21 cellular contexts compared by ENCODE assay signal in genomic region chr16:86590501-86591144, GRCh38. TPM values are rescaled to one million over a fixed set of nuclear protein-coding genes. Genes with fewer than 3 reads are reported as not detected.
DNase-seq lines count a peak whose midpoint lies in the region; ATAC-seq, FAIRE-seq and TF ChIP-seq lines count a peak whose summit lies in the region.
"Had no signal": no experiment of that assay in that cellular context is flagged by ENCODE, and none has a peak within 500 bp of the region (broad histone marks: within the 10 kb centered on the region; RNA-seq: fewer than 3 reads in every experiment).

No MANE protein-coding gene starts in this region.

- H4K20me1 ChIP-seq in HepG2 (ENCODE audit: insufficient read depth, low read length) (no peaks in the 10 kb centered on the region), Karpas-422 (ENCODE audit: insufficient read depth, low read depth, low read length) (no peaks in the 10 kb centered on the region)

- TF ChIP-seq POLR2A in HepG2 (IDR thresholded peaks at IDR 0.05; ENCODE audit: insufficient read depth in 1 of 2, low read depth in 2 of 2, low read length in 2 of 2), result no peak
- no peak for TF ChIP-seq POLR2A in right lobe of liver (IDR thresholded peaks at IDR 0.05)

- H3K36me3 ChIP-seq in HepG2 (replicated peaks in 1 of 2; ENCODE audit: control insufficient read depth in 1 of 2, insufficient read depth in 2 of 2, low read length in 2 of 2), result no peaks in the 10 kb centered on the region
- no peaks in the 10 kb centered on the region for H3K36me3 ChIP-seq in right lobe of liver
- H3K36me3 ChIP-seq in Karpas-422 (ENCODE audit: insufficient read depth, low read length), result no peaks in the 10 kb centered on the region
- H3K36me3 ChIP-seq: gastrocnemius medialis, transverse colon had no signal

- no peak for TF ChIP-seq RAD21 in HepG2 (CRISPR knock-in tag; IDR thresholded peaks at IDR 0.05)

- H2AFZ ChIP-seq in HepG2 (ENCODE audit: low read length) (no peak overlapping the region), Karpas-422 (ENCODE audit: low read length) (no peak overlapping the region)

- DNase-seq in HepG2 (ENCODE audit: low spot score) (peak; percentile 32), right lobe of liver (no peak), amniotic stem cell (lab: John Stamatoyannopoulos, UW) (peak; percentile 62), fibroblast of villous mesenchyme (ENCODE audit: low read depth) (peak; percentile 46), HuH-7 (ENCODE audit: low spot score) (no peak), Karpas-422 (no peak)
- DNase-seq in stimulated activated effector memory CD8-positive, alpha-beta T cell treated with anti-CD3 and anti-CD28 coated beads, Interleukin-12 subunit alpha, Interleukin-12 subunit beta, amount 100 ng/mL, for 72 hours (ENCODE audit: low spot score in 2 of 2), result no peak
- no peak for DNase-seq in stimulated activated CD4-positive, alpha-beta T cell treated with anti-CD3 and anti-CD28 coated beads, Interleukin-4, amount 100 ng/mL, for 4 hours
- DNase-seq: activated naive CD4-positive, alpha-beta T cell treated with anti-CD3 and anti-CD28 coated beads, Interleukin-2, amount 50 U/mL, for 16 hours; cortex of kidney; DND-41; gastrocnemius medialis; kidney; NCI-H1105; NCI-H524; T1000; transverse colon had no signal

- H3K27ac Mint-ChIP-seq in stimulated activated effector memory CD8-positive, alpha-beta T cell treated with anti-CD3 and anti-CD28 coated beads, Interleukin-12 subunit alpha, Interleukin-12 subunit beta, amount 100 ng/mL, for 72 hours, result no peak overlapping the region

- intact Hi-C loops in HepG2 (cut with micrococcal nuclease; ENCODE audit: unreplicated experiment), result no loop called here
- intact Hi-C loops in right lobe of liver (cut with DNase I), result no loop called here

- H3K27ac ChIP-seq in HepG2 (ENCODE audit: extremely low read length, insufficient read depth, low read length) (no peak overlapping the region), right lobe of liver (no peak overlapping the region), Karpas-422 (ENCODE audit: low read length) (no peak overlapping the region)
- H3K27ac ChIP-seq: gastrocnemius medialis, transverse colon had no signal

- H3K36me3 Mint-ChIP-seq in stimulated activated effector memory CD8-positive, alpha-beta T cell treated with anti-CD3 and anti-CD28 coated beads, Interleukin-12 subunit alpha, Interleukin-12 subunit beta, amount 100 ng/mL, for 72 hours, result no peaks in the 10 kb centered on the region

- H3K27me3 ChIP-seq in HepG2 (ENCODE audit: control insufficient read depth in 1 of 2, insufficient read depth in 2 of 2, low read length in 2 of 2) (peaks cover 6 to 37% of the 10 kb centered on the region in 2 experiments), right lobe of liver (no peaks in the 10 kb centered on the region), Karpas-422 (ENCODE audit: low read length) (no peaks in the 10 kb centered on the region)

- H3K9me3 ChIP-seq in HepG2 (ENCODE audit: low read length) (no peaks in the 10 kb centered on the region), right lobe of liver (no peaks in the 10 kb centered on the region), Karpas-422 (ENCODE audit: low read length) (no peaks in the 10 kb centered on the region)
- H3K9me3 ChIP-seq: gastrocnemius medialis, transverse colon had no signal

- TF ChIP-seq EP300 in HepG2 (IDR thresholded peaks at IDR 0.05; ENCODE audit: low read depth in 2 of 2, low read length in 2 of 2) (no peak), HepG2 (CRISPR knock-in tag; IDR thresholded peaks at IDR 0.05; ENCODE audit: borderline replicate concordance) (no peak)

- no peak overlapping the region for H3K4me2 ChIP-seq in HepG2 (ENCODE audit: low read depth, low read length)
- no peak overlapping the region for H3K4me2 ChIP-seq in Karpas-422 (ENCODE audit: low read depth, low read length, poor library complexity, severe bottlenecking)

- H3K9me3 Mint-ChIP-seq in stimulated activated effector memory CD8-positive, alpha-beta T cell treated with anti-CD3 and anti-CD28 coated beads, Interleukin-12 subunit alpha, Interleukin-12 subunit beta, amount 100 ng/mL, for 72 hours, result no peaks in the 10 kb centered on the region

- no peaks in the 10 kb centered on the region for H3K4me1 Mint-ChIP-seq in stimulated activated effector memory CD8-positive, alpha-beta T cell treated with anti-CD3 and anti-CD28 coated beads, Interleukin-12 subunit alpha, Interleukin-12 subunit beta, amount 100 ng/mL, for 72 hours

- BruUV-seq in HepG2 (replicated peaks; lab: Mats Ljungman, UMichigan), result no TSS peak

- H3K4me3 ChIP-seq in HepG2 (replicated peaks in 1 of 3; ENCODE audit: insufficient read depth in 1 of 3, low read depth in 2 of 3, low read length in 3 of 3) (no peak overlapping the region), right lobe of liver (no peak overlapping the region), fibroblast of villous mesenchyme (ENCODE audit: low read depth, low read length) (no peak overlapping the region), Karpas-422 (ENCODE audit: low read length) (no peak overlapping the region)
- H3K4me3 ChIP-seq: gastrocnemius medialis, transverse colon had no signal

- H3K79me2 ChIP-seq in HepG2 (ENCODE audit: insufficient read depth, low read length) (no peaks in the 10 kb centered on the region), Karpas-422 (ENCODE audit: low read length) (no peaks in the 10 kb centered on the region)

- POLR2A ChIA-PET in HepG2 (lab: Yijun Ruan, JAX), result no interaction called here

- H3K4me1 ChIP-seq in HepG2 (ENCODE audit: insufficient read depth, low read length) (no peaks in the 10 kb centered on the region), right lobe of liver (no peaks in the 10 kb centered on the region), Karpas-422 (ENCODE audit: low read length) (no peaks in the 10 kb centered on the region)
- H3K4me1 ChIP-seq: transverse colon had no signal

- 2% methylated on average over 4 of the region's 4 CpGs for WGBS in HepG2 (ENCODE audit: low lambda C conversion rate)
- 52% methylated on average over 3 of the region's 4 CpGs for WGBS in right lobe of liver (ENCODE audit: insufficient coverage, low coverage, low lambda C conversion rate, missing lambda C conversion rate)

- CTCF ChIA-PET in HepG2 (lab: Yijun Ruan, JAX; ENCODE audit: low intra/inter-chr PET ratio, low total read pairs), result no interaction called here

- H3K4me3 Mint-ChIP-seq in stimulated activated effector memory CD8-positive, alpha-beta T cell treated with anti-CD3 and anti-CD28 coated beads, Interleukin-12 subunit alpha, Interleukin-12 subunit beta, amount 100 ng/mL, for 72 hours, result no peak overlapping the region
- H3K4me3 Mint-ChIP-seq: nephron had no signal

- H3K9ac ChIP-seq in HepG2 (ENCODE audit: insufficient read depth, low read depth, low read length), result no peak overlapping the region
- H3K9ac ChIP-seq in Karpas-422 (ENCODE audit: low read length), result no peak overlapping the region

- ATAC-seq in HepG2 (no peak; the same call in 2 of the 3 replicates), right lobe of liver (no peak)
- ATAC-seq in stimulated activated effector memory CD8-positive, alpha-beta T cell treated with anti-CD3 and anti-CD28 coated beads, Interleukin-12 subunit alpha, Interleukin-12 subunit beta, amount 100 ng/mL, for 72 hours, result no peak
- ATAC-seq: gastrocnemius medialis, HCT116 had no signal

- in situ Hi-C loops in HepG2 (cut with HindIII; ENCODE audit: extremely low pct_ligation_motif_present, low pct_unique_long_range_greater_than_20kb), result no loop called here

- no peaks in the 10 kb centered on the region for H3K9me2 ChIP-seq in Karpas-422 (replicated peaks; ENCODE audit: insufficient read depth, low read length)

- TF ChIP-seq CTCF in HepG2 (CRISPR knock-in tag; IDR thresholded peaks at IDR 0.05), result no peak
- TF ChIP-seq CTCF in right lobe of liver (IDR thresholded peaks at IDR 0.05), result no peak
- TF ChIP-seq CTCF in fibroblast of villous mesenchyme (IDR thresholded peaks at IDR 0.05; ENCODE audit: insufficient read depth, low read depth, low read length), result no peak

- FAIRE-seq in HepG2 (lab: Jason Lieb, UNC), result no peak
- FAIRE-seq: A204.1, kidney had no signal

RNA-seq across cellular contexts. Expression of gene FOXL1, which starts 12.3 kb away (rescaled TPM):
- total RNA-seq in HepG2 (2016; rRNA removed; fragmentation: Illumina TruSeq; extraction: Trizol) (not detected in 2 replicates), right lobe of liver (under 1 TPM in 4 of 6 experiments, not detected in 2; 0.15 to 0.74 (median 0.46) TPM), fibroblast of villous mesenchyme (0.86 and 3.5 TPM in 2 replicates)
- not detected in 2 replicates for total RNA-seq in HepG2 (2016; cell fraction: cytosol; rRNA removed; fragmentation: Illumina TruSeq; extraction: Trizol; ENCODE audit: low read depth)
- not detected in 2 replicates for total RNA-seq in HepG2 (2016; cell fraction: insoluble cytoplasmic fraction; rRNA removed; fragmentation: Illumina TruSeq; extraction: Trizol)
- not detected in 2 replicates for total RNA-seq in HepG2 (2016; cell fraction: membrane; rRNA removed; fragmentation: Illumina TruSeq; extraction: Trizol)
- not detected in 2 replicates for total RNA-seq in HepG2 (2016; cell fraction: nucleus; rRNA removed; fragmentation: Illumina TruSeq; extraction: Trizol)
- polyA plus RNA-seq in HepG2 (2011; rRNA removed), result not detected in 2 replicates
- polyA plus RNA-seq in HepG2 (2011; cell fraction: cytosol; rRNA removed), result 0.01 TPM in 1 of 2 replicates, not detected in the other
- not detected in 2 replicates for polyA plus RNA-seq in HepG2 (2011; cell fraction: nucleus; rRNA removed)
- not detected in 2 replicates for polyA plus RNA-seq in HepG2 (2012)
- polyA plus RNA-seq in HepG2 (2016; cell fraction: cytosol; fragmentation: Illumina TruSeq; extraction: Trizol; ENCODE audit: low read depth), result not detected in 2 replicates
- polyA plus RNA-seq in HepG2 (2016; cell fraction: insoluble cytoplasmic fraction; fragmentation: Illumina TruSeq; extraction: Trizol; ENCODE audit: low read depth), result not detected in 2 replicates
- not detected in 2 replicates for polyA plus RNA-seq in HepG2 (2016; cell fraction: membrane; fragmentation: Illumina TruSeq; extraction: Trizol; ENCODE audit: low read depth)
- not detected in 2 replicates for polyA plus RNA-seq in HepG2 (2016; cell fraction: nucleus; fragmentation: Illumina TruSeq; extraction: Trizol; ENCODE audit: insufficient read depth, low read depth)
- 1.1 TPM in 1 of 2 replicates, not detected in the other for polyA minus RNA-seq in HepG2 (2011; rRNA and poly(A)+ RNA removed; ENCODE audit: low replicate concordance)
- not detected in 2 replicates for polyA minus RNA-seq in HepG2 (2011; cell fraction: cytosol; rRNA and poly(A)+ RNA removed)
- polyA minus RNA-seq in HepG2 (2011; cell fraction: nucleus; rRNA and poly(A)+ RNA removed), result not detected in 2 replicates
- not detected in 2 replicates for total RNA-seq in Karpas-422 (2014; rRNA removed; shearing (Covaris generic); ENCODE audit: low replicate concordance)

RNA-seq across cellular contexts. Expression of gene FOXC2, which starts 24.0 kb away (rescaled TPM):
- total RNA-seq in HepG2 (2016; rRNA removed; fragmentation: Illumina TruSeq; extraction: Trizol), result not detected in 2 replicates
- not detected in 2 replicates for total RNA-seq in HepG2 (2016; cell fraction: cytosol; rRNA removed; fragmentation: Illumina TruSeq; extraction: Trizol; ENCODE audit: low read depth)
- total RNA-seq in HepG2 (2016; cell fraction: insoluble cytoplasmic fraction; rRNA removed; fragmentation: Illumina TruSeq; extraction: Trizol), result not detected in 2 replicates
- total RNA-seq in HepG2 (2016; cell fraction: membrane; rRNA removed; fragmentation: Illumina TruSeq; extraction: Trizol), result not detected in 2 replicates
- not detected in 2 replicates for total RNA-seq in HepG2 (2016; cell fraction: nucleus; rRNA removed; fragmentation: Illumina TruSeq; extraction: Trizol)
- 0.05 TPM in 1 of 2 replicates, not detected in the other for polyA plus RNA-seq in HepG2 (2011; rRNA removed)
- polyA plus RNA-seq in HepG2 (2011; cell fraction: cytosol; rRNA removed), result not detected in 2 replicates
- 0.26 and 0.31 TPM in 2 replicates for polyA plus RNA-seq in HepG2 (2011; cell fraction: nucleus; rRNA removed)
- 0.08 TPM in 1 of 2 replicates, not detected in the other for polyA plus RNA-seq in HepG2 (2012)
- polyA plus RNA-seq in HepG2 (2016; cell fraction: cytosol; fragmentation: Illumina TruSeq; extraction: Trizol; ENCODE audit: low read depth), result not detected in 2 replicates
- not detected in 2 replicates for polyA plus RNA-seq in HepG2 (2016; cell fraction: insoluble cytoplasmic fraction; fragmentation: Illumina TruSeq; extraction: Trizol; ENCODE audit: low read depth)
- not detected in 2 replicates for polyA plus RNA-seq in HepG2 (2016; cell fraction: membrane; fragmentation: Illumina TruSeq; extraction: Trizol; ENCODE audit: low read depth)
- polyA plus RNA-seq in HepG2 (2016; cell fraction: nucleus; fragmentation: Illumina TruSeq; extraction: Trizol; ENCODE audit: insufficient read depth, low read depth), result not detected in 2 replicates
- 0.82 TPM in 1 of 2 replicates, not detected in the other for polyA minus RNA-seq in HepG2 (2011; rRNA and poly(A)+ RNA removed; ENCODE audit: low replicate concordance)
- not detected in 2 replicates for polyA minus RNA-seq in HepG2 (2011; cell fraction: cytosol; rRNA and poly(A)+ RNA removed)
- 0.13 TPM in 1 of 2 replicates, not detected in the other for polyA minus RNA-seq in HepG2 (2011; cell fraction: nucleus; rRNA and poly(A)+ RNA removed)
- total RNA-seq in right lobe of liver, result under 1 TPM in 1 of 6 experiments, not detected in 5; 0.20 TPM
- total RNA-seq in fibroblast of villous mesenchyme, result 0.64 TPM in 1 of 2 replicates, not detected in the other
- total RNA-seq in Karpas-422 (2014; rRNA removed; shearing (Covaris generic); ENCODE audit: low replicate concordance), result 0.07 TPM in 1 of 2 replicates, not detected in the other
- total RNA-seq: HT-29 had no signal

RNA-seq across cellular contexts. Expression of gene MTHFSD, which starts 35.6 kb away (rescaled TPM):
- total RNA-seq in HepG2 (2016; rRNA removed; fragmentation: Illumina TruSeq; extraction: Trizol) (8.9 and 16.3 TPM in 2 replicates), right lobe of liver (10 to 100 TPM in 2 of 6 experiments, 1 to 10 TPM in 4; 5.9 to 11.6 (median 9.0) TPM), fibroblast of villous mesenchyme (11.6 and 14.7 TPM in 2 replicates)
- total RNA-seq in HepG2 (2016; cell fraction: cytosol; rRNA removed; fragmentation: Illumina TruSeq; extraction: Trizol; ENCODE audit: low read depth), result 3.0 and 3.2 TPM in 2 replicates
- 9.5 and 14.5 TPM in 2 replicates for total RNA-seq in HepG2 (2016; cell fraction: insoluble cytoplasmic fraction; rRNA removed; fragmentation: Illumina TruSeq; extraction: Trizol)
- 6.0 and 6.1 TPM in 2 replicates for total RNA-seq in HepG2 (2016; cell fraction: membrane; rRNA removed; fragmentation: Illumina TruSeq; extraction: Trizol)
- 21.7 and 25.7 TPM in 2 replicates for total RNA-seq in HepG2 (2016; cell fraction: nucleus; rRNA removed; fragmentation: Illumina TruSeq; extraction: Trizol)
- polyA plus RNA-seq in HepG2 (2011; rRNA removed), result 14.2 and 15.8 TPM in 2 replicates
- 5.8 and 6.4 TPM in 2 replicates for polyA plus RNA-seq in HepG2 (2011; cell fraction: cytosol; rRNA removed)
- 85.9 and 86.6 TPM in 2 replicates for polyA plus RNA-seq in HepG2 (2011; cell fraction: nucleus; rRNA removed)
- 8.3 and 11.3 TPM in 2 replicates for polyA plus RNA-seq in HepG2 (2012)
- 1.9 and 2.3 TPM in 2 replicates for polyA plus RNA-seq in HepG2 (2016; cell fraction: cytosol; fragmentation: Illumina TruSeq; extraction: Trizol; ENCODE audit: low read depth)
- polyA plus RNA-seq in HepG2 (2016; cell fraction: insoluble cytoplasmic fraction; fragmentation: Illumina TruSeq; extraction: Trizol; ENCODE audit: low read depth), result 9.8 and 13.1 TPM in 2 replicates
- 4.8 and 5.1 TPM in 2 replicates for polyA plus RNA-seq in HepG2 (2016; cell fraction: membrane; fragmentation: Illumina TruSeq; extraction: Trizol; ENCODE audit: low read depth)
- 28.2 and 29.9 TPM in 2 replicates for polyA plus RNA-seq in HepG2 (2016; cell fraction: nucleus; fragmentation: Illumina TruSeq; extraction: Trizol; ENCODE audit: insufficient read depth, low read depth)
- polyA minus RNA-seq in HepG2 (2011; rRNA and poly(A)+ RNA removed; ENCODE audit: low replicate concordance), result 27.7 and 27.8 TPM in 2 replicates
- 5.9 and 9.4 TPM in 2 replicates for polyA minus RNA-seq in HepG2 (2011; cell fraction: cytosol; rRNA and poly(A)+ RNA removed)
- 76.5 and 82.9 TPM in 2 replicates for polyA minus RNA-seq in HepG2 (2011; cell fraction: nucleus; rRNA and poly(A)+ RNA removed)
- 18.8 and 21.8 TPM in 2 replicates for total RNA-seq in Karpas-422 (2014; rRNA removed; shearing (Covaris generic); ENCODE audit: low replicate concordance)

Comparison
In these comparisons a context has a peak if more than half of its experiments do, and no peak if none do; other contexts are left out.
1. DNase-seq: peak in HepG2 (single experiment), amniotic stem cell (single experiment) and fibroblast of villous mesenchyme (single experiment); none in right lobe of liver (0 of 3), stimulated activated effector memory CD8-positive, alpha-beta T cell treated with anti-CD3 and anti-CD28 coated beads, Interleukin-12 subunit alpha, Interleukin-12 subunit beta, amount 100 ng/mL, for 72 hours (0 of 2), HuH-7 (single experiment), stimulated activated CD4-positive, alpha-beta T cell treated with anti-CD3 and anti-CD28 coated beads, Interleukin-4, amount 100 ng/mL, for 4 hours (0 of 2) and Karpas-422 (single experiment).